Comparison of ENCODE assay signal across 8 cellular contexts in the genomic region with DNA sequence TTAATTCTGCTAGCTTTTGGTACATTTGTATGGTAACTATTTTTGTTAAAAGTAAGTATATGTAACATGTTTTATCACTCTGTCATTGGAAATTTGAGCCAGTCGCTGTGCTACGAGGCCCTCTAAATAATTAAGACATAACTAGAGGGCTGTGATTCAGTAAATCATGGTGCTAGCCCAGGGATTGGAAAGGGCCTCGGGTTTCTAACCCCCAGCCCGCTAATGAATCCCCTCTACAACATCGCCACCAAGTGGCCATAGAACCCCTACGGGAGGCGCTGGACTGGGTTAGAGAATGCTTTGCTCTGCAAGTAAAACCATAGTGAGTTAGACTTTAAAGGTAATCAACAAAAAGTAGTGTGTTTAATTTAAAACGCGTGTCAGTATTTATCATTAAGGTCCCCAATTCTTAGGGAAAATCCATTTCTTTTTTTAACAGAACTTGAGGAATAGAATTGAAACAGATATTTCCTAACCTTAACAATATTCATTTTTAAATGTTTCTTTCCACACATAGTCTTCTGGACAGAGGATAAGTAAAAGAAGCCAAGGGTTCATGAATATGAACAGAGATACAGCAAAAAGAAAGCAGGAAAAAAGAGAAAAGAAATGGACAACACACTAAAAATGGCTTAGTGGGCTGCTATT.
A peak's percentile ranks its signal among the peaks of the same experiment; 100 is the strongest.
DNase-seq lines count a peak whose midpoint lies in the region; ATAC-seq and TF ChIP-seq lines count a peak whose summit lies in the region.

No MANE protein-coding gene starts in this region.

- H3K36me3 ChIP-seq in naive thymus-derived CD4-positive, alpha-beta T cell (ENCODE audit: control insufficient read depth in 2 of 3, insufficient read depth in 3 of 3, low read length in 3 of 3), result no peaks in the 10 kb centered on the region

- DNase-seq in Ammon's horn (ENCODE audit: low spot score) (peak; percentile 7), WTC11 (ENCODE audit: low spot score) (peak; percentile 86), kidney glomerular epithelial cell (lab: John Stamatoyannopoulos, UW) (peak; percentile 5), SW 1271 (lab: John Stamatoyannopoulos, UW) (no peak), NCI-H187 (lab: John Stamatoyannopoulos, UW) (no peak)
- DNase-seq in stimulated activated CD8-positive, alpha-beta memory T cell treated with anti-CD3 and anti-CD28 coated beads, Interleukin-4, amount 100 ng/mL, for 48 hours, result no peak
- no peak for DNase-seq in naive thymus-derived CD4-positive, alpha-beta T cell

- peak; percentile 99 for ATAC-seq in WTC11
- no peak for ATAC-seq in naive thymus-derived CD4-positive, alpha-beta T cell

- peaks cover 13% of the 10 kb centered on the region for H3K4me1 Mint-ChIP-seq in WTC11
- H3K4me1 Mint-ChIP-seq in naive thymus-derived CD4-positive, alpha-beta T cell, result no peaks in the 10 kb centered on the region

- no peak overlapping the region for H3K27ac ChIP-seq in naive thymus-derived CD4-positive, alpha-beta T cell (ENCODE audit: low read depth, low read length)

- H3K9me3 Mint-ChIP-seq in WTC11, result peaks cover 4% of the 10 kb centered on the region
- H3K9me3 Mint-ChIP-seq in naive thymus-derived CD4-positive, alpha-beta T cell, result peaks cover 2 to 26% (median 8%) of the 10 kb centered on the region in 11 donors

- POLR2A ChIA-PET in WTC11 (lab: Charles Lee), result no interaction called here
- POLR2A ChIA-PET in naive thymus-derived CD4-positive, alpha-beta T cell (lab: Charles Lee), result no interaction called here

- no peak overlapping the region for H3K27ac Mint-ChIP-seq in WTC11
- H3K27ac Mint-ChIP-seq in naive thymus-derived CD4-positive, alpha-beta T cell, result no peak overlapping the region

- no peak for TF ChIP-seq EP300 in Ishikawa (IDR thresholded peaks at IDR 0.05; ENCODE audit: borderline replicate concordance)

- H3K4me3 ChIP-seq in naive thymus-derived CD4-positive, alpha-beta T cell (ENCODE audit: low read length), result no peak overlapping the region

- H3K27me3 Mint-ChIP-seq in WTC11 (ENCODE audit: low read depth), result no peaks in the 10 kb centered on the region; the same call in 1 of the 2 replicates
- H3K27me3 Mint-ChIP-seq in naive thymus-derived CD4-positive, alpha-beta T cell, result no peaks in the 10 kb centered on the region

- H3K27me3 ChIP-seq in naive thymus-derived CD4-positive, alpha-beta T cell (ENCODE audit: control insufficient read depth in 2 of 2, insufficient read depth in 2 of 2, low read length in 2 of 2), result no peaks in the 10 kb centered on the region

- H3K9me3 ChIP-seq in naive thymus-derived CD4-positive, alpha-beta T cell (ENCODE audit: control insufficient read depth in 2 of 3, low read length in 3 of 3), result no peaks in the 10 kb centered on the region

- CTCF ChIA-PET in WTC11 (lab: Charles Lee), result interaction anchor here (1.1 kb wide), 2 partner anchors 9 to 240 kb away, joined by 4 to 5 read pairs; no protein-coding TSS in a partner anchor
- CTCF ChIA-PET in naive thymus-derived CD4-positive, alpha-beta T cell (lab: Charles Lee), result no interaction called here

- intact Hi-C loops in naive thymus-derived CD4-positive, alpha-beta T cell (cut with micrococcal nuclease), result no loop called here

- peak; percentile 47; the same call in 1 of the 2 replicates for TF ChIP-seq CTCF in WTC11 (IDR thresholded peaks at IDR 0.05)

- no peaks in the 10 kb centered on the region for H3K36me3 Mint-ChIP-seq in WTC11
- H3K36me3 Mint-ChIP-seq in naive thymus-derived CD4-positive, alpha-beta T cell, result no peaks in the 10 kb centered on the region

- no peaks in the 10 kb centered on the region for H3K4me1 ChIP-seq in naive thymus-derived CD4-positive, alpha-beta T cell (ENCODE audit: control insufficient read depth in 2 of 2, insufficient read depth in 2 of 2, low read length in 2 of 2)

- H3K4me3 Mint-ChIP-seq in WTC11, result no peak overlapping the region
- no peak overlapping the region for H3K4me3 Mint-ChIP-seq in naive thymus-derived CD4-positive, alpha-beta T cell

- peak; percentile 82 for TF ChIP-seq RAD21 in Ishikawa (IDR thresholded peaks at IDR 0.05; ENCODE audit: low read depth)

TF ChIP-seq in Ishikawa, 13 proteins besides CTCF, POLR2A, EP300 and RAD21:
- TF ChIP-seq, protein P1, sequence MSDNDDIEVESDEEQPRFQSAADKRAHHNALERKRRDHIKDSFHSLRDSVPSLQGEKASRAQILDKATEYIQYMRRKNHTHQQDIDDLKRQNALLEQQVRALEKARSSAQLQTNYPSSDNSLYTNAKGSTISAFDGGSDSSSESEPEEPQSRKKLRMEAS (IDR thresholded peaks at IDR 0.05), result no peak
- TF ChIP-seq EGR1 (IDR thresholded peaks at IDR 0.05) (no peak), ZBTB7A (IDR thresholded peaks at IDR 0.05; ENCODE audit: low read depth) (no peak), YY1 (IDR thresholded peaks at IDR 0.05; ENCODE audit: low read depth) (no peak), TEAD4 (IDR thresholded peaks at IDR 0.05) (no peak), FOXM1 (IDR thresholded peaks at IDR 0.05; ENCODE audit: borderline replicate concordance, low read depth) (no peak), TAF1 (IDR thresholded peaks at IDR 0.05; ENCODE audit: low read depth) (no peak), NFIC (IDR thresholded peaks at IDR 0.05) (no peak), CREB1 (IDR thresholded peaks at IDR 0.05; ENCODE audit: low read depth) (no peak), TCF12 (IDR thresholded peaks at IDR 0.05; ENCODE audit: low read depth) (no peak), CEBPB (IDR thresholded peaks at IDR 0.05) (no peak)
- TF ChIP-seq, protein P2, sequence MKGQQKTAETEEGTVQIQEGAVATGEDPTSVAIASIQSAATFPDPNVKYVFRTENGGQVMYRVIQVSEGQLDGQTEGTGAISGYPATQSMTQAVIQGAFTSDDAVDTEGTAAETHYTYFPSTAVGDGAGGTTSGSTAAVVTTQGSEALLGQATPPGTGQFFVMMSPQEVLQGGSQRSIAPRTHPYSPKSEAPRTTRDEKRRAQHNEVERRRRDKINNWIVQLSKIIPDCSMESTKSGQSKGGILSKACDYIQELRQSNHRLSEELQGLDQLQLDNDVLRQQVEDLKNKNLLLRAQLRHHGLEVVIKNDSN (IDR thresholded peaks at IDR 0.05), result no peak

TF ChIP-seq in WTC11, 78 proteins besides CTCF, POLR2A, EP300 and RAD21 (continues in another document):
- TF ChIP-seq NR1H2 (CRISPR knock-in tag; IDR thresholded peaks at IDR 0.05) (no peak), GABPB1 (CRISPR knock-in tag; IDR thresholded peaks at IDR 0.05) (no peak), ATF1 (CRISPR knock-in tag; IDR thresholded peaks at IDR 0.05) (no peak), TEAD4 (CRISPR knock-in tag; IDR thresholded peaks at IDR 0.05) (no peak), ZNF121 (CRISPR knock-in tag; IDR thresholded peaks at IDR 0.05) (no peak), CREM (CRISPR knock-in tag; IDR thresholded peaks at IDR 0.05) (no peak), ZNF263 (CRISPR knock-in tag; IDR thresholded peaks at IDR 0.05; ENCODE audit: low read depth) (no peak), OVOL2 (CRISPR knock-in tag; IDR thresholded peaks at IDR 0.05; ENCODE audit: borderline replicate concordance) (no peak), MXD4 (CRISPR knock-in tag; IDR thresholded peaks at IDR 0.05; ENCODE audit: borderline replicate concordance) (no peak)
- TF ChIP-seq, protein P3, sequence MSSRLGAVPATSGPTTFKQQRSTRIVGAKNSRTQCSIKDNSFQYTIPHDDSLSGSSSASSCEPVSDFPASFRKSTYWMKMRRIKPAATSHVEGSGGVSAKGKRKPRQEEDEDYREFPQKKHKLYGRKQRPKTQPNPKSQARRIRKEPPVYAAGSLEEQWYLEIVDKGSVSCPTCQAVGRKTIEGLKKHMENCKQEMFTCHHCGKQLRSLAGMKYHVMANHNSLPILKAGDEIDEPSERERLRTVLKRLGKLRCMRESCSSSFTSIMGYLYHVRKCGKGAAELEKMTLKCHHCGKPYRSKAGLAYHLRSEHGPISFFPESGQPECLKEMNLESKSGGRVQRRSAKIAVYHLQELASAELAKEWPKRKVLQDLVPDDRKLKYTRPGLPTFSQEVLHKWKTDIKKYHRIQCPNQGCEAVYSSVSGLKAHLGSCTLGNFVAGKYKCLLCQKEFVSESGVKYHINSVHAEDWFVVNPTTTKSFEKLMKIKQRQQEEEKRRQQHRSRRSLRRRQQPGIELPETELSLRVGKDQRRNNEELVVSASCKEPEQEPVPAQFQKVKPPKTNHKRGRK (CRISPR knock-in tag; IDR thresholded peaks at IDR 0.05; ENCODE audit: borderline replicate concordance), result no peak
- TF ChIP-seq, protein P4, sequence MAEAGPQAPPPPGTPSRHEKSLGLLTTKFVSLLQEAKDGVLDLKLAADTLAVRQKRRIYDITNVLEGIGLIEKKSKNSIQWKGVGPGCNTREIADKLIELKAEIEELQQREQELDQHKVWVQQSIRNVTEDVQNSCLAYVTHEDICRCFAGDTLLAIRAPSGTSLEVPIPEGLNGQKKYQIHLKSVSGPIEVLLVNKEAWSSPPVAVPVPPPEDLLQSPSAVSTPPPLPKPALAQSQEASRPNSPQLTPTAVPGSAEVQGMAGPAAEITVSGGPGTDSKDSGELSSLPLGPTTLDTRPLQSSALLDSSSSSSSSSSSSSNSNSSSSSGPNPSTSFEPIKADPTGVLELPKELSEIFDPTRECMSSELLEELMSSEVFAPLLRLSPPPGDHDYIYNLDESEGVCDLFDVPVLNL (CRISPR knock-in tag; IDR thresholded peaks at IDR 0.05; ENCODE audit: borderline replicate concordance, low read depth), result no peak
- TF ChIP-seq, protein P5, sequence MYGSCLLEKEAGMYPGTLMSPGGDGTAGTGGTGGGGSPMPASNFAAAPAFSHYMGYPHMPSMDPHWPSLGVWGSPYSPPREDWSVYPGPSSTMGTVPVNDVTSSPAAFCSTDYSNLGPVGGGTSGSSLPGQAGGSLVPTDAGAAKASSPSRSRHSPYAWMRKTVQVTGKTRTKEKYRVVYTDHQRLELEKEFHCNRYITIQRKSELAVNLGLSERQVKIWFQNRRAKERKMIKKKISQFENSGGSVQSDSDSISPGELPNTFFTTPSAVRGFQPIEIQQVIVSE (CRISPR knock-in tag; IDR thresholded peaks at IDR 0.05; ENCODE audit: borderline replicate concordance), result no peak
- TF ChIP-seq, protein P2 (CRISPR knock-in tag; IDR thresholded peaks at IDR 0.05), result no peak
- TF ChIP-seq, protein P6, sequence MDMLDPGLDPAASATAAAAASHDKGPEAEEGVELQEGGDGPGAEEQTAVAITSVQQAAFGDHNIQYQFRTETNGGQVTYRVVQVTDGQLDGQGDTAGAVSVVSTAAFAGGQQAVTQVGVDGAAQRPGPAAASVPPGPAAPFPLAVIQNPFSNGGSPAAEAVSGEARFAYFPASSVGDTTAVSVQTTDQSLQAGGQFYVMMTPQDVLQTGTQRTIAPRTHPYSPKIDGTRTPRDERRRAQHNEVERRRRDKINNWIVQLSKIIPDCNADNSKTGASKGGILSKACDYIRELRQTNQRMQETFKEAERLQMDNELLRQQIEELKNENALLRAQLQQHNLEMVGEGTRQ (CRISPR knock-in tag; IDR thresholded peaks at IDR 0.05), result no peak

Comparison
In these comparisons a context has a peak if more than half of its experiments do, and no peak if none do; other contexts are left out.
1. DNase-seq: peak in Ammon's horn (single experiment), WTC11 (single experiment) and kidney glomerular epithelial cell (single experiment); none in SW 1271 (0 of 2), NCI-H187 (0 of 2), stimulated activated CD8-positive, alpha-beta memory T cell treated with anti-CD3 and anti-CD28 coated beads, Interleukin-4, amount 100 ng/mL, for 48 hours (single experiment) and naive thymus-derived CD4-positive, alpha-beta T cell (0 of 9).